ENCODE assay signal across 21 cellular contexts in genomic region chr17:13568746-13569739, GRCh38. TPM values are rescaled to one million over a fixed set of nuclear protein-coding genes. Genes with fewer than 3 reads are reported as not detected.
DNase-seq lines count a peak whose midpoint lies in the region; ATAC-seq and TF ChIP-seq lines count a peak whose summit lies in the region.
"Had no signal": no experiment of that assay in that cellular context is flagged by ENCODE, and none has a peak within 500 bp of the region (broad histone marks: within the 10 kb centered on the region; RNA-seq: fewer than 3 reads in every experiment).

No MANE protein-coding gene starts in this region.

- no peak overlapping the region for H2BK120ac ChIP-seq in IMR-90 (ENCODE audit: low read depth, low read length)
- no peak overlapping the region for H2BK120ac ChIP-seq in trophoblast cell (ENCODE audit: insufficient read depth, low read length, poor library complexity)

- peaks cover 0 to 8% (median 7%) of the 10 kb centered on the region in 3 donors for H3K4me1 Mint-ChIP-seq in T-cell
- peaks cover 5% of the 10 kb centered on the region for H3K4me1 Mint-ChIP-seq in CD4-positive, alpha-beta T cell (ENCODE audit: low read depth)

- peaks cover 0 to 4% (median 0%) of the 10 kb centered on the region in 3 donors for H3K9me3 Mint-ChIP-seq in T-cell
- no peaks in the 10 kb centered on the region for H3K9me3 Mint-ChIP-seq in CD4-positive, alpha-beta T cell
- H3K9me3 Mint-ChIP-seq: activated T-helper 1 cell treated with anti-CD3 and anti-CD28 coated beads, Interleukin-12 subunit alpha, Interleukin-12 subunit beta, Interleukin-2, Interleukin-4 antibody, amounts not matched to agents 30 ng/mL and 10 ng/mL and 1 ng/mL, durations not matched to agents 14 hours and 24 hours and 36 hours had no signal

- H3K4ac ChIP-seq in IMR-90 (ENCODE audit: low read depth, low read length) (0 out of 2 replicates have a peak overlapping the region, but pooled peaks have one; percentile 3), trophoblast cell (ENCODE audit: low read depth, low read length) (no peak overlapping the region)

- no peak overlapping the region for H4K5ac ChIP-seq in IMR-90 (ENCODE audit: low read depth, low read length)

- no peak overlapping the region for H2BK20ac ChIP-seq in IMR-90 (ENCODE audit: low read depth, low read length)

- no peak overlapping the region for H4K12ac ChIP-seq in trophoblast cell (ENCODE audit: low read depth, low read length)

- H3K36me3 ChIP-seq in IMR-90 (ENCODE audit: control insufficient read depth, insufficient read depth, low read length) (peaks cover 2% of the 10 kb centered on the region; the same call in 1 of the 2 replicates), left ventricle myocardium inferior (no peaks in the 10 kb centered on the region), trophoblast cell (ENCODE audit: control insufficient read depth in 1 of 2, insufficient read depth in 2 of 2, low read length in 2 of 2) (no peaks in the 10 kb centered on the region)
- H3K36me3 ChIP-seq: WERI-Rb-1 had no signal

- 0 out of 2 replicates have a peak, but pooled peaks cover 6% of the 10 kb centered on the region for H3K9me1 ChIP-seq in IMR-90 (ENCODE audit: insufficient read depth, low read length)

- H3K4me2 ChIP-seq in IMR-90 (ENCODE audit: low read depth, low read length) (peak overlapping the region; percentile 54; the same call in 1 of the 2 replicates), trophoblast cell (ENCODE audit: low read length) (no peak overlapping the region)

- H3K27ac ChIP-seq in IMR-90 (ENCODE audit: insufficient read depth, low read length), result no peak overlapping the region
- no peak overlapping the region for H3K27ac ChIP-seq in left ventricle myocardium inferior (replicated peaks)
- peak overlapping the region; percentile 32 for H3K27ac ChIP-seq in trophoblast cell (ENCODE audit: low read depth, low read length)
- H3K27ac ChIP-seq in CD4-positive, alpha-beta T cell (ENCODE audit: low read depth, low read length), result no peak overlapping the region
- H3K27ac ChIP-seq: parathyroid adenoma, WERI-Rb-1 had no signal

- H3K14ac ChIP-seq in IMR-90 (replicated peaks; ENCODE audit: low read depth, low read length), result 0 out of 2 replicates have a peak overlapping the region, but pooled peaks have one; percentile 32
- H3K14ac ChIP-seq in trophoblast cell (ENCODE audit: low read length), result no peak overlapping the region

- peak overlapping the region; percentile 35; the same call in 1 of the 2 replicates for H2AK5ac ChIP-seq in IMR-90 (ENCODE audit: low read depth, low read length)
- no peak overlapping the region for H2AK5ac ChIP-seq in trophoblast cell (ENCODE audit: low read length)

- no peak for TF ChIP-seq POLR2A in IMR-90 (IDR thresholded peaks at IDR 0.05; ENCODE audit: low read depth, low read length)

- TF ChIP-seq CTCF in IMR-90 (conservative IDR thresholded peaks at IDR 0.05; ENCODE audit: low read depth, low read length) (no peak), left ventricle myocardium inferior (IDR thresholded peaks at IDR 0.05; ENCODE audit: borderline replicate concordance) (no peak)
- no peak for TF ChIP-seq CTCF in CD4-positive, alpha-beta T cell (IDR thresholded peaks at IDR 0.05)

- H3K27me3 ChIP-seq in IMR-90 (ENCODE audit: control insufficient read depth, insufficient read depth, low read length) (no peaks in the 10 kb centered on the region), left ventricle myocardium inferior (ENCODE audit: low read depth) (no peaks in the 10 kb centered on the region), trophoblast cell (ENCODE audit: insufficient read depth, low read length) (no peaks in the 10 kb centered on the region)
- peaks cover 11% of the 10 kb centered on the region for H3K27me3 ChIP-seq in CD4-positive, alpha-beta T cell (ENCODE audit: control insufficient read depth, insufficient read depth, low read length)

- WGBS in IMR-90 (ENCODE audit: extremely low coverage in 2 of 2, insufficient read length in 1 of 2), 2 experiments, result 93% methylated on average over 2 of the region's 10 CpGs; no CpG with 5 or more reads in 1 of the 2 experiments
- WGBS in trophoblast cell (ENCODE audit: extremely low coverage, insufficient coverage, insufficient read length), result no CpG with 5 or more reads among the region's 10 CpGs

- in situ Hi-C loops in IMR-90 (cut with MboI; ENCODE audit: low sequenced_read_pairs), result no loop called here

- H3K56ac ChIP-seq in IMR-90 (ENCODE audit: extremely low read depth, insufficient read depth, low read length), result no peak overlapping the region

- H3K79me1 ChIP-seq in IMR-90 (ENCODE audit: low read depth in 1 of 2, low read length in 2 of 2) (peaks cover 35 to 67% of the 10 kb centered on the region in 2 experiments), trophoblast cell (ENCODE audit: low read length) (peaks cover 4% of the 10 kb centered on the region)

- dilution Hi-C loops in IMR-90 (cut with HindIII; ENCODE audit: low sequenced_read_pairs, unreplicated experiment), result no loop called here

- H3K4me3 ChIP-seq in IMR-90 (ENCODE audit: insufficient read depth, low read depth, low read length), result no peak overlapping the region
- peak overlapping the region; percentile 17 for H3K4me3 ChIP-seq in left ventricle myocardium inferior
- no peak overlapping the region for H3K4me3 ChIP-seq in trophoblast cell (ENCODE audit: low read depth, low read length)

- no peaks in the 10 kb centered on the region for H3K36me3 Mint-ChIP-seq in T-cell
- no peaks in the 10 kb centered on the region for H3K36me3 Mint-ChIP-seq in CD4-positive, alpha-beta T cell (ENCODE audit: low read depth)
- H3K36me3 Mint-ChIP-seq: activated naive CD8-positive, alpha-beta T cell treated with anti-CD3 and anti-CD28 coated beads, Interleukin-2, amount 10 ng/mL, durations not matched to agents 7 days and 5 days had no signal

- H2AFZ ChIP-seq in IMR-90 (replicated peaks; ENCODE audit: low read length, poor library complexity) (no peak overlapping the region), trophoblast cell (ENCODE audit: insufficient read depth, low read length, poor library complexity) (peak overlapping the region; percentile 70)
- H2AFZ ChIP-seq: parathyroid adenoma had no signal

- DNase-seq in IMR-90 (no peak), astrocyte of the hippocampus (ENCODE audit: low read depth, low spot score) (peak; percentile 88), left ventricle myocardium inferior (no peak), trophoblast cell (no peak), anterior cingulate cortex (lab: John Stamatoyannopoulos, UW) (no peak), T-cell (no peak)
- no peak for DNase-seq in CD4-positive, alpha-beta T cell
- DNase-seq: activated CD8-positive, alpha-beta memory T cell treated with anti-CD3 and anti-CD28 coated beads for 24 hours; activated naive CD8-positive, alpha-beta T cell treated with anti-CD3 and anti-CD28 coated beads, Interleukin-2, amount 10 ng/mL, durations not matched to agents 7 days and 5 days; AML-193; Calu3; hypothalamus; Karpas-422; NCI-H1092; NCI-H2081; NCI-H446 treated with DMSO at 0.1 percent for 48 hours; stimulated activated CD4-positive, alpha-beta T cell treated with anti-CD3 and anti-CD28 coated beads, Interleukin-4, amount 100 ng/mL, for 1 hour; WERI-Rb-1 had no signal

- no peak overlapping the region for H2AK9ac ChIP-seq in IMR-90 (replicated peaks; ENCODE audit: low read depth, low read length, poor library complexity)

- BruUV-seq in IMR-90 (replicated peaks; lab: Mats Ljungman, UMichigan), result no TSS peak

- H2BK15ac ChIP-seq in IMR-90 (ENCODE audit: low read depth, low read length), result no peak overlapping the region

- POLR2A ChIA-PET in IMR-90 (lab: Charles Lee; ENCODE audit: unreplicated experiment) (no interaction called here), T-cell (lab: Charles Lee) (interaction anchor here in 1 of 2 donors (0.5 kb wide), 1 partner anchor 13 kb away, joined by 11 read pairs; no protein-coding TSS in a partner anchor)
- POLR2A ChIA-PET in CD4-positive, alpha-beta T cell (lab: Charles Lee), result no interaction called here

- H3K23ac ChIP-seq in IMR-90 (ENCODE audit: low read depth, low read length) (no peak overlapping the region), trophoblast cell (ENCODE audit: low read length) (no peak overlapping the region)

- H4K8ac ChIP-seq in IMR-90 (ENCODE audit: low read depth in 2 of 2, low read length in 2 of 2), result peak overlapping the region; percentile 45 to 55; a peak in 2 of 4 replicates
- H4K8ac ChIP-seq in trophoblast cell (ENCODE audit: low read depth, low read length), result no peak overlapping the region

- TF ChIP-seq RAD21 in IMR-90 (IDR thresholded peaks at IDR 0.05; ENCODE audit: low read length), result no peak

- CTCF ChIA-PET in IMR-90 (lab: Yijun Ruan, JAX), result interaction anchor here (0.7 to 1.0 kb wide), 2 partner anchors 14 to 225 kb away, joined by 3 read pairs; no protein-coding TSS in a partner anchor
- CTCF ChIA-PET in T-cell (lab: Charles Lee), result no interaction called here
- CTCF ChIA-PET in CD4-positive, alpha-beta T cell (lab: Charles Lee), result no interaction called here

- ATAC-seq in IMR-90 (ENCODE audit: low read depth), result no peak
- ATAC-seq in T-cell (replicated peaks in 1 of 4), result no peak
- ATAC-seq in CD4-positive, alpha-beta T cell (ENCODE audit: poor library complexity), result no peak

- H3K4me1 ChIP-seq in IMR-90 (ENCODE audit: control insufficient read depth, insufficient read depth, low read length) (peaks cover 8% of the 10 kb centered on the region), left ventricle myocardium inferior (peaks cover 7% of the 10 kb centered on the region), trophoblast cell (ENCODE audit: control insufficient read depth in 1 of 2, insufficient read depth in 2 of 2, low read length in 2 of 2) (peaks cover 5 to 8% of the 10 kb centered on the region in 2 experiments)
- H3K4me1 ChIP-seq: parathyroid adenoma had no signal

- no peak overlapping the region for H3K4me3 Mint-ChIP-seq in T-cell
- H3K4me3 Mint-ChIP-seq in CD4-positive, alpha-beta T cell, result no peak overlapping the region
- H3K4me3 Mint-ChIP-seq: activated naive CD8-positive, alpha-beta T cell treated with anti-CD3 and anti-CD28 coated beads, Interleukin-2, amount 10 ng/mL, durations not matched to agents 7 days and 5 days; activated T-helper 1 cell treated with anti-CD3 and anti-CD28 coated beads, Interleukin-12 subunit alpha, Interleukin-12 subunit beta, Interleukin-2, Interleukin-4 antibody, amounts not matched to agents 30 ng/mL and 10 ng/mL and 1 ng/mL, durations not matched to agents 14 hours and 24 hours and 36 hours had no signal

- H3K79me2 ChIP-seq in trophoblast cell (ENCODE audit: control insufficient read depth, insufficient read depth, low read length, poor library complexity), result no peaks in the 10 kb centered on the region
- H3K79me2 ChIP-seq: parathyroid adenoma had no signal

- H4K20me1 ChIP-seq in IMR-90 (ENCODE audit: insufficient read depth, low read length), result no peaks in the 10 kb centered on the region

- H2BK5ac ChIP-seq in IMR-90 (ENCODE audit: low read depth, low read length, poor library complexity, severe bottlenecking), result no peak overlapping the region
- H2BK5ac ChIP-seq in trophoblast cell (ENCODE audit: low read depth, low read length, poor library complexity), result no peak overlapping the region

- intact Hi-C loops in IMR-90 (cut with micrococcal nuclease) (no loop called here), left ventricle myocardium inferior (cut with micrococcal nuclease) (no loop called here)
- intact Hi-C loops in CD4-positive, alpha-beta T cell (cut with DNase I, micrococcal nuclease), result no loop called here

- H4K91ac ChIP-seq in IMR-90 (ENCODE audit: insufficient read depth, low read depth, low read length) (no peak overlapping the region), trophoblast cell (ENCODE audit: low read depth, low read length) (no peak overlapping the region)

- H3K9ac ChIP-seq in IMR-90 (ENCODE audit: low read depth, low read length), result no peak overlapping the region
- H3K9ac ChIP-seq in trophoblast cell (ENCODE audit: low read length), result no peak overlapping the region
- H3K9ac ChIP-seq: parathyroid adenoma had no signal

- H2BK12ac ChIP-seq in trophoblast cell (ENCODE audit: low read length), result peak overlapping the region; percentile 76

- no peak overlapping the region for H3K27ac Mint-ChIP-seq in T-cell
- no peak overlapping the region for H3K27ac Mint-ChIP-seq in CD4-positive, alpha-beta T cell
- H3K27ac Mint-ChIP-seq: activated naive CD8-positive, alpha-beta T cell treated with anti-CD3 and anti-CD28 coated beads, Interleukin-2, amount 10 ng/mL, durations not matched to agents 7 days and 5 days; activated T-helper 1 cell treated with anti-CD3 and anti-CD28 coated beads, Interleukin-12 subunit alpha, Interleukin-12 subunit beta, Interleukin-2, Interleukin-4 antibody, amounts not matched to agents 30 ng/mL and 10 ng/mL and 1 ng/mL, durations not matched to agents 14 hours and 24 hours and 36 hours had no signal

- H3K18ac ChIP-seq in IMR-90 (ENCODE audit: low read depth, low read length) (peak overlapping the region; percentile 9; the same call in 1 of the 2 replicates), trophoblast cell (ENCODE audit: low read length) (no peak overlapping the region)

- peaks cover 5% of the 10 kb centered on the region for H3K9me3 ChIP-seq in IMR-90 (ENCODE audit: control insufficient read depth, insufficient read depth, low read length)
- H3K9me3 ChIP-seq in left ventricle myocardium inferior (replicated peaks), result peaks cover 10% of the 10 kb centered on the region
- H3K9me3 ChIP-seq in trophoblast cell (ENCODE audit: insufficient read depth, low read depth, low read length), result no peaks in the 10 kb centered on the region
- no peaks in the 10 kb centered on the region for H3K9me3 ChIP-seq in CD4-positive, alpha-beta T cell (ENCODE audit: control insufficient read depth, low read length)

- peaks cover 22 to 29% of the 10 kb centered on the region in 2 donors for H3K27me3 Mint-ChIP-seq in T-cell
- H3K27me3 Mint-ChIP-seq in CD4-positive, alpha-beta T cell, result peaks cover 28% of the 10 kb centered on the region
- H3K27me3 Mint-ChIP-seq: activated naive CD8-positive, alpha-beta T cell treated with anti-CD3 and anti-CD28 coated beads, Interleukin-2, amount 10 ng/mL, durations not matched to agents 7 days and 5 days had no signal

RNA-seq across cellular contexts. Expression of gene HS3ST3A1, which starts 32.7 kb away (rescaled TPM):
- 7.5 and 9.0 TPM in 2 replicates for total RNA-seq in IMR-90 (2012; rRNA removed)
- polyA plus RNA-seq in IMR-90 (2012; rRNA removed), result 8.8 and 11.9 TPM in 2 replicates
- polyA plus RNA-seq in IMR-90 (2012; cell fraction: cytosol; rRNA removed), result 4.1 and 14.2 TPM in 2 replicates
- polyA plus RNA-seq in IMR-90 (2012; cell fraction: nucleus; rRNA removed; ENCODE audit: low replicate concordance), result 16.3 and 27.2 TPM in 2 replicates
- total RNA-seq in left ventricle myocardium inferior, result 0.16 TPM
- polyA plus RNA-seq in trophoblast cell (2013), result 9.2 and 9.9 TPM in 2 replicates
- total RNA-seq in T-cell, result 1 to 10 TPM in 2 of 5 donors, not detected in 3; 1.0 to 2.4 TPM
- total RNA-seq in CD4-positive, alpha-beta T cell, result 1 to 10 TPM in 1 of 2 experiments, under 1 TPM in 1; 0.22 to 1.2 TPM
- total RNA-seq: activated naive CD8-positive, alpha-beta T cell treated with anti-CD3 and anti-CD28 coated beads, Interleukin-2, amount 10 ng/mL, durations not matched to agents 7 days and 5 days; Calu3; G401 had no signal
